ENCODE assay signal across 11 cellular contexts in the genomic region with DNA sequence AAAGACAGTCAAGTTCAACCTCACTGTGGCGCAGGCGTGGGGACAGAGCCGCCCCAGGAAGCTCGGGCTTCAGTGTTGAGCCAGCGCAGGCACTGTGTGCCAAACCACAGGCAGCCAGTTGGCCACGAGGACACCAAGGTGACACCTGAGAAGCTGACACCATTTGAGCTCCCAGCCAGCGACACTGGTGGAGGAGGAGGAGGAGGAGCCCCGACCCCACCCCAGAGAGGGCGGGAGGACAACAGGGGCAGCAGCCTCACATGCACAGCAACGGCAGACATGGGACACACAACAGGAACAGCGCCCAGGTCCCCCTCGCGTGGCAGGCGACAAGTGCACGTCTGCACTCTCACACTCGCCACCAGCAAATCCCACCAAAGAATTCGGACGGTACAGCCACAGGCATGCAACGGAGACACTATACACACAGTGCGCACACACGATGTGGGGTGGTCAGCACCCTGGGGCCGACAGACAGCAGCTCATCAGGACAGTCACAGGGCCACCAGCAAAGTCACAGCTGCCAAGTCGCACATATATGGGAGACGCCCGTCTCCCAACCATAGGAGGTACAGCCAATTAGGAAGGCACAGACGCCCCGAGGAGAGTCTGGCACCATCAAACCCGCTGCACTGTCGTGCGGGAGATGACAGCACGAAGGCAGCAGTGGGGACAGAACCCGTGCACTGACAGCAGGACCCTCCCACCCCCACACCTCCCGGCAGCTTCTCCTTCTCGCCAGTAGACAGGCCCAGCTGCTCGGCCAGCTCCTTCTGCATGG. TPM values are rescaled to one million over a fixed set of nuclear protein-coding genes. Genes with fewer than 3 reads are reported as not detected.
DNase-seq lines count a peak whose midpoint lies in the region; TF ChIP-seq lines count a peak whose summit lies in the region.
"Had no signal": no experiment of that assay in that cellular context is flagged by ENCODE, and none has a peak within 500 bp of the region (broad histone marks: within the 10 kb centered on the region; RNA-seq: fewer than 3 reads in every experiment).

No MANE protein-coding gene starts in this region.

- CTCF ChIA-PET in activated naive CD4-positive, alpha-beta T cell treated with anti-CD3 and anti-CD28 coated beads, Interleukin-2, amount 10 ng/mL, durations not matched to agents 7 days and 5 days (lab: Charles Lee) = interaction anchor here (0.9 to 5.1 kb wide), 2 partner anchors 10 to 17 kb away, joined by 3 to 51 read pairs; partner anchors contain the start of gene PPAN

- peak; percentile 38 for TF ChIP-seq POLR2A in NB4 (IDR thresholded peaks at IDR 0.05; ENCODE audit: extremely low read depth, insufficient read length)

- H3K27ac Mint-ChIP-seq in activated naive CD4-positive, alpha-beta T cell treated with anti-CD3 and anti-CD28 coated beads, Interleukin-2, amount 10 ng/mL, durations not matched to agents 7 days and 5 days = peak overlapping the region; percentile 55
- peak overlapping the region; percentile 95 to 99 (median 98) for H3K27ac Mint-ChIP-seq in immature natural killer cell
- peak overlapping the region; percentile 82 for H3K27ac Mint-ChIP-seq in stimulated activated naive CD8-positive, alpha-beta T cell treated with anti-CD3 and anti-CD28 coated beads, Interleukin-15, Interleukin-2, amounts not matched to agents 100 ng/mL and 50 ng/mL, for 24 hours

- H3K4me3 Mint-ChIP-seq in activated naive CD4-positive, alpha-beta T cell treated with anti-CD3 and anti-CD28 coated beads, Interleukin-2, amount 10 ng/mL, durations not matched to agents 7 days and 5 days = no peak overlapping the region
- H3K4me3 Mint-ChIP-seq in immature natural killer cell = peak overlapping the region; percentile 67 to 91 (median 82)
- peak overlapping the region; percentile 47 for H3K4me3 Mint-ChIP-seq in stimulated activated naive CD8-positive, alpha-beta T cell treated with anti-CD3 and anti-CD28 coated beads, Interleukin-15, Interleukin-2, amounts not matched to agents 100 ng/mL and 50 ng/mL, for 24 hours

- no peak overlapping the region for H3K4me3 ChIP-seq in NB4 (ENCODE audit: low read depth, low read length)
- H3K4me3 ChIP-seq: hepatocyte had no signal

- no peaks in the 10 kb centered on the region for H3K9me3 Mint-ChIP-seq in activated naive CD4-positive, alpha-beta T cell treated with anti-CD3 and anti-CD28 coated beads, Interleukin-2, amount 10 ng/mL, durations not matched to agents 7 days and 5 days
- H3K9me3 Mint-ChIP-seq in immature natural killer cell = no peaks in the 10 kb centered on the region
- H3K9me3 Mint-ChIP-seq in stimulated activated naive CD8-positive, alpha-beta T cell treated with anti-CD3 and anti-CD28 coated beads, Interleukin-15, Interleukin-2, amounts not matched to agents 100 ng/mL and 50 ng/mL, for 24 hours = no peaks in the 10 kb centered on the region
- H3K9me3 Mint-ChIP-seq: CD4-positive, CD25-positive, alpha-beta regulatory T cell had no signal

- H3K4me1 Mint-ChIP-seq in activated naive CD4-positive, alpha-beta T cell treated with anti-CD3 and anti-CD28 coated beads, Interleukin-2, amount 10 ng/mL, durations not matched to agents 7 days and 5 days = peaks cover 45% of the 10 kb centered on the region
- peaks cover 73 to 74% of the 10 kb centered on the region in 2 donors for H3K4me1 Mint-ChIP-seq in immature natural killer cell
- peaks cover 59% of the 10 kb centered on the region for H3K4me1 Mint-ChIP-seq in stimulated activated naive CD8-positive, alpha-beta T cell treated with anti-CD3 and anti-CD28 coated beads, Interleukin-15, Interleukin-2, amounts not matched to agents 100 ng/mL and 50 ng/mL, for 24 hours (ENCODE audit: low read depth)

- DNase-seq in activated naive CD4-positive, alpha-beta T cell treated with anti-CD3 and anti-CD28 coated beads, Interleukin-2, amount 10 ng/mL, durations not matched to agents 7 days and 5 days = no peak
- DNase-seq in activated naive CD4-positive, alpha-beta T cell (lab: John Stamatoyannopoulos, UW) = no peak
- no peak for DNase-seq in NB4 (ENCODE audit: low read depth)
- peak; percentile 77 to 84 (median 81) for DNase-seq in immature natural killer cell
- no peak for DNase-seq in GM19238 (ENCODE audit: insufficient read length, low spot score)
- no peak for DNase-seq in NOMO-1 treated with DMSO at 0.1 percent for 48 hours (lab: John Stamatoyannopoulos, UW; ENCODE audit: unreplicated experiment)
- no peak for DNase-seq in NAMALWA (ENCODE audit: low spot score)
- DNase-seq: CD4-positive, CD25-positive, alpha-beta regulatory T cell; NCI-H446 treated with DMSO at 0.1 percent for 48 hours had no signal

- no peak for TF ChIP-seq CTCF in NB4 (IDR thresholded peaks at IDR 0.05; ENCODE audit: low read depth, low read length)

- peaks cover 40% of the 10 kb centered on the region for H3K36me3 Mint-ChIP-seq in activated naive CD4-positive, alpha-beta T cell treated with anti-CD3 and anti-CD28 coated beads, Interleukin-2, amount 10 ng/mL, durations not matched to agents 7 days and 5 days
- H3K36me3 Mint-ChIP-seq in immature natural killer cell = peaks cover 6 to 20% (median 7%) of the 10 kb centered on the region in 3 donors
- peaks cover 43% of the 10 kb centered on the region for H3K36me3 Mint-ChIP-seq in stimulated activated naive CD8-positive, alpha-beta T cell treated with anti-CD3 and anti-CD28 coated beads, Interleukin-15, Interleukin-2, amounts not matched to agents 100 ng/mL and 50 ng/mL, for 24 hours (ENCODE audit: low read depth)

- no peaks in the 10 kb centered on the region for H3K27me3 Mint-ChIP-seq in activated naive CD4-positive, alpha-beta T cell treated with anti-CD3 and anti-CD28 coated beads, Interleukin-2, amount 10 ng/mL, durations not matched to agents 7 days and 5 days
- H3K27me3 Mint-ChIP-seq in immature natural killer cell (ENCODE audit: low read depth in 3 of 3) = peaks cover 21 to 48% (median 24%) of the 10 kb centered on the region in 3 donors
- H3K27me3 Mint-ChIP-seq in stimulated activated naive CD8-positive, alpha-beta T cell treated with anti-CD3 and anti-CD28 coated beads, Interleukin-15, Interleukin-2, amounts not matched to agents 100 ng/mL and 50 ng/mL, for 24 hours = no peaks in the 10 kb centered on the region
- H3K27me3 Mint-ChIP-seq: CD4-positive, CD25-positive, alpha-beta regulatory T cell had no signal

RNA-seq across cellular contexts. Expression of gene EIF3G, which starts 3.4 kb away (rescaled TPM):
- 100 to 1,000 TPM; 334 to 509 (median 485) TPM for polyA plus RNA-seq in immature natural killer cell

RNA-seq across cellular contexts. Expression of gene P2RY11, which starts 4.8 kb away (rescaled TPM):
- 10 to 100 TPM in 1 of 3 donors, 1 to 10 TPM in 2; 2.6 to 26.7 (median 6.9) TPM for polyA plus RNA-seq in immature natural killer cell

RNA-seq across cellular contexts. Expression of gene PPAN, which starts 10.1 kb away (rescaled TPM):
- polyA plus RNA-seq in immature natural killer cell = 10 to 100 TPM; 12.1 to 44.8 (median 18.4) TPM

RNA-seq across cellular contexts. Expression of gene ANGPTL6, which starts 13.8 kb away (rescaled TPM):
- polyA plus RNA-seq in immature natural killer cell = 1 to 10 TPM in 2 of 3 donors, under 1 TPM in 1; 0.53 to 1.9 (median 1.2) TPM

RNA-seq across cellular contexts. Expression of gene SHFL, which starts 30.2 kb away (rescaled TPM):
- 10 to 100 TPM; 39.4 to 78.4 (median 44.2) TPM for polyA plus RNA-seq in immature natural killer cell

Comparison
In these comparisons a context has a peak if more than half of its experiments do, and no peak if none do; other contexts are left out.
1. DNase-seq: peak in immature natural killer cell (3 of 3); none in activated naive CD4-positive, alpha-beta T cell treated with anti-CD3 and anti-CD28 coated beads, Interleukin-2, amount 10 ng/mL, durations not matched to agents 7 days and 5 days (single experiment), activated naive CD4-positive, alpha-beta T cell (0 of 4), NB4 (single experiment), GM19238 (single experiment), NOMO-1 treated with DMSO at 0.1 percent for 48 hours (single experiment) and NAMALWA (single experiment).
2. Peak in every context shown above with its lines, with median percentiles within 50 percentile points of each other: H3K27ac Mint-ChIP-seq.